8 cellular contexts compared by ENCODE assay signal in the genomic region with DNA sequence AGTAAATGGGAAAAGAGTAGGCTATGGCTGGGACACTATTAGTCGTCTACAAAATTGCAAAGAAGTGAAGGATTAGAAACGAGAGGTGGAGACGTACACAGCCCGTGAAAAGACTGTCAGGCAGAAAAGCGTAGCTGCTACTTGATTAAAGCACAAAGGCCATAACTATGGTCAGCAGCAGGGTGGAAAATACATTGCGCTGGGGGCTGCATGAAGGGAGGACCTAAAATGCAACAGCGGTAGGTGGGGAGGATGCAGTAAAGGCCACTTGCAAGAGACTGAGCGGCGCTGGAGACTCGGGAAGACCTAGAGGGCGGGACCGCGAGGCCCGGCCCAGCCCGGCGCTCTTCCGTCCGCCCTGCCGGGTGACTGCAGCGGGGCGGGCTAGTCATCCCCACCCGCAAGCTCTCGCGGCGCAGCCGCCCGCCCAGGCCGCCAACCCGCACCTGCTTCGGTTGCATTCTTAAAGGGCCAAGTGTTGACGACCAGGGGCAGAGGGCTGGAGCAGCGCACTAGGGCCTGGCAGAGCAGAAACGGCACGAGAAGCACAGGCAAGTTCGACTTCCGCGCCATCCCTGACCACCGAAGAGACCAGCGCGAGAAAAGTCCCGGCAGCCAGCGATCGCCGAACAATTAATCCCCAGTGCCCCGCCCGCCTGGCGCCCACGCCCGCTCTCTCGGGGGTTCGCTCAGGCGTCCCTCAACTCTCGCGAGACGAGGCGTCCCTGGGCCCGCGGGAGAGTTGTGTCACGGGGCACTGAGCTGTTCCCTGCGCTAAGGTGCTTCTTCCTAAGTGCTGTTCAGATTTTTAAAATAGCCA. TPM values are rescaled to one million over a fixed set of nuclear protein-coding genes. Genes with fewer than 3 reads are reported as not detected.
A peak's percentile ranks its signal among the peaks of the same experiment; 100 is the strongest.
DNase-seq lines count a peak whose midpoint lies in the region; TF ChIP-seq lines count a peak whose summit lies in the region.

A gene (minus strand): TSS at position 635 of the 820 bp plus-strand sequence. CDS start 62 bp downstream, at position 573.

- H3K36me3 Mint-ChIP-seq in nephron (ENCODE audit: low read depth) = peaks cover 2% of the 10 kb centered on the region
- peaks cover 15% of the 10 kb centered on the region for H3K36me3 Mint-ChIP-seq in stimulated activated naive CD8-positive, alpha-beta T cell treated with anti-CD3 and anti-CD28 coated beads, Interleukin-15, Interleukin-2, amounts not matched to agents 100 ng/mL and 50 ng/mL, for 24 hours (ENCODE audit: low read depth)

- peak within 1 kb of the TSS; percentile 88 to 94 (median 94) for H3K27ac Mint-ChIP-seq in nephron
- H3K27ac Mint-ChIP-seq in stimulated activated naive CD8-positive, alpha-beta T cell treated with anti-CD3 and anti-CD28 coated beads, Interleukin-15, Interleukin-2, amounts not matched to agents 100 ng/mL and 50 ng/mL, for 24 hours = peak within 1 kb of the TSS; percentile 97

- no peaks in the 10 kb centered on the region for H3K9me3 Mint-ChIP-seq in nephron
- no peaks in the 10 kb centered on the region for H3K9me3 Mint-ChIP-seq in stimulated activated naive CD8-positive, alpha-beta T cell treated with anti-CD3 and anti-CD28 coated beads, Interleukin-15, Interleukin-2, amounts not matched to agents 100 ng/mL and 50 ng/mL, for 24 hours

- peak within 1 kb of the TSS; percentile 80 for H3K27ac ChIP-seq in GM23248

- in situ Hi-C loops in GM23248 (cut with MboI) = no loop called here

- H3K9me2 ChIP-seq in GM23248 (ENCODE audit: insufficient read depth) = no peaks in the 10 kb centered on the region

- DNase-seq in Daoy (ENCODE audit: low read depth) = peak; percentile 91
- DNase-seq in GM23248 = peak; percentile 99
- peak; percentile 86 to 91 for DNase-seq in Kasumi-1 (lab: John Stamatoyannopoulos, UW)
- DNase-seq in activated effector memory CD4-positive, alpha-beta T cell treated with Interleukin-2 at 50 U/mL for 16 hours = peak; percentile 93
- peak; percentile 94 for DNase-seq in fibroblast of pulmonary artery (ENCODE audit: low read depth)

- H3K36me3 ChIP-seq in GM23248 (ENCODE audit: low read depth) = 0 out of 2 replicates have a peak, but pooled peaks cover 9% of the 10 kb centered on the region

- H3K4me3 Mint-ChIP-seq in nephron = peak within 1 kb of the TSS; percentile 87 to 90 (median 88)
- H3K4me3 Mint-ChIP-seq in stimulated activated naive CD8-positive, alpha-beta T cell treated with anti-CD3 and anti-CD28 coated beads, Interleukin-15, Interleukin-2, amounts not matched to agents 100 ng/mL and 50 ng/mL, for 24 hours = peak within 1 kb of the TSS; percentile 91

- peak within 1 kb of the TSS; percentile 96 for H2AFZ ChIP-seq in GM23248

- no peak for TF ChIP-seq CTCF in fibroblast of pulmonary artery (IDR thresholded peaks at IDR 0.05; ENCODE audit: low read length, missing control alignments)
- no peak for TF ChIP-seq CTCF in nephron (IDR thresholded peaks at IDR 0.05; ENCODE audit: unreplicated experiment in 3 of 3)

- H3K4me1 ChIP-seq in GM23248 (ENCODE audit: insufficient read depth) = peaks cover 16% of the 10 kb centered on the region

- H3K79me2 ChIP-seq in GM23248 (ENCODE audit: insufficient read depth) = no peaks in the 10 kb centered on the region

- H3K4me2 ChIP-seq in GM23248 (ENCODE audit: unreplicated experiment) = peak within 1 kb of the TSS; percentile 96

- H3K4me1 Mint-ChIP-seq in nephron = peaks cover 21% of the 10 kb centered on the region
- peaks cover 21% of the 10 kb centered on the region for H3K4me1 Mint-ChIP-seq in stimulated activated naive CD8-positive, alpha-beta T cell treated with anti-CD3 and anti-CD28 coated beads, Interleukin-15, Interleukin-2, amounts not matched to agents 100 ng/mL and 50 ng/mL, for 24 hours (ENCODE audit: low read depth)

- H3K9ac ChIP-seq in GM23248 = peak within 1 kb of the TSS; percentile 88

- no peaks in the 10 kb centered on the region for H3K27me3 Mint-ChIP-seq in nephron (ENCODE audit: low read depth)
- no peaks in the 10 kb centered on the region for H3K27me3 Mint-ChIP-seq in stimulated activated naive CD8-positive, alpha-beta T cell treated with anti-CD3 and anti-CD28 coated beads, Interleukin-15, Interleukin-2, amounts not matched to agents 100 ng/mL and 50 ng/mL, for 24 hours

- H3K4me3 ChIP-seq in GM23248 = peak within 1 kb of the TSS; percentile 84
- peak within 1 kb of the TSS; percentile 78 for H3K4me3 ChIP-seq in fibroblast of pulmonary artery (replicated peaks; ENCODE audit: low read depth, low read length)

- WGBS in GM23248 (ENCODE audit: low coverage in 1 of 2, low lambda C conversion rate in 2 of 2, missing lambda C conversion rate in 2 of 2), 2 experiments = 1 to 2% methylated on average over 39 to 60 of the region's 60 CpGs

- TF ChIP-seq POLR2A in Raji (IDR thresholded peaks at IDR 0.05; ENCODE audit: insufficient read depth, low read depth, low read length) = peak; percentile 93

- H4K20me1 ChIP-seq in GM23248 (ENCODE audit: insufficient read depth) = no peaks in the 10 kb centered on the region

- H3K9me3 ChIP-seq in GM23248 (ENCODE audit: low read depth) = no peaks in the 10 kb centered on the region

- no peaks in the 10 kb centered on the region for H3K27me3 ChIP-seq in GM23248 (replicated peaks; ENCODE audit: insufficient read depth)

- peaks cover 9% of the 10 kb centered on the region; the same call in 1 of the 2 replicates for H3F3A ChIP-seq in GM23248 (ENCODE audit: insufficient read depth)

RNA-seq across cellular contexts. Expression of the gene that starts here (rescaled TPM):
- total RNA-seq in Daoy (2014; rRNA removed; shearing (Covaris generic)) = 12.4 and 17.0 TPM in 2 replicates
- 60.2 and 68.7 TPM in 2 replicates for total RNA-seq in GM23248 (2014; rRNA removed; shearing (Covaris generic))
- polyA plus RNA-seq in GM23248 (2016; fragmentation: Nextera tagmentation; extraction: Ambion mirVana) = 45.9 and 50.7 TPM in 2 replicates

Comparison
In these comparisons a context has a peak if more than half of its experiments do, and no peak if none do; other contexts are left out.
1. Peak in every context shown above with its lines: DNase-seq, H3K4me3 ChIP-seq and H3K27ac ChIP-seq.